In genomic region chr14:50773632-50774541, GRCh38 we compare ENCODE assay signal across 9 cellular contexts. TPM values are rescaled to one million over a fixed set of nuclear protein-coding genes. Genes with fewer than 3 reads are reported as not detected.
DNase-seq lines count a peak whose midpoint lies in the region; FAIRE-seq and TF ChIP-seq lines count a peak whose summit lies in the region.
"Had no signal": no experiment of that assay in that cellular context is flagged by ENCODE, and none has a peak within 500 bp of the region (broad histone marks: within the 10 kb centered on the region; RNA-seq: fewer than 3 reads in every experiment).

No MANE protein-coding gene starts in this region.

- no peak for FAIRE-seq in GM19239 (lab: Jason Lieb, UNC)
- FAIRE-seq: colon had no signal

- no peaks in the 10 kb centered on the region for H3K27me3 Mint-ChIP-seq in osteocyte (ENCODE audit: unreplicated experiment)

- H3K4me3 Mint-ChIP-seq in osteocyte (ENCODE audit: unreplicated experiment), result no peak overlapping the region

- peaks cover 48% of the 10 kb centered on the region for H3K4me1 Mint-ChIP-seq in osteocyte (ENCODE audit: unreplicated experiment)

- peak overlapping the region; percentile 96 for H3K27ac Mint-ChIP-seq in osteocyte (ENCODE audit: unreplicated experiment)

- DNase-seq in NOMO-1 treated with DMSO at 0.1 percent for 48 hours (lab: John Stamatoyannopoulos, UW; ENCODE audit: unreplicated experiment) (peak; percentile 10), NOMO-1 treated with dmso at 0.1 percent for 144 hours (lab: John Stamatoyannopoulos, UW; ENCODE audit: unreplicated experiment) (no peak), NCI-H1105 (lab: John Stamatoyannopoulos, UW) (peak; percentile 29), fibroblast of peridontal ligament (ENCODE audit: extremely low read depth) (peak; percentile 88), osteocyte (ENCODE audit: extremely low spot score, unreplicated experiment) (no peak), GM19239 (ENCODE audit: insufficient read length, low spot score) (no peak), posterior vena cava (ENCODE audit: low spot score) (no peak)
- DNase-seq in activated CD4-positive, alpha-beta T cell treated with anti-CD3 and anti-CD28 coated beads, Interleukin-2, amount 50 U/mL, for 48 hours, result peak; percentile 47 to 61

- intact Hi-C loops in posterior vena cava (cut with DNase I), result no loop called here

- TF ChIP-seq CTCF in osteocyte (IDR thresholded peaks at IDR 0.05), result peak; percentile 91

- H3K36me3 Mint-ChIP-seq in osteocyte (ENCODE audit: unreplicated experiment), result peaks cover 30% of the 10 kb centered on the region

- H3K9me3 Mint-ChIP-seq in osteocyte (ENCODE audit: unreplicated experiment), result no peaks in the 10 kb centered on the region

RNA-seq across cellular contexts. Expression of gene NIN, which starts 57.1 kb away (rescaled TPM):
- total RNA-seq in osteocyte (46.3 and 50.2 TPM in 2 replicates), posterior vena cava (10 to 100 TPM; 34.9 to 45.9 TPM)

Comparison
In these comparisons a context has a peak if more than half of its experiments do, and no peak if none do; other contexts are left out.
1. DNase-seq: peak in NOMO-1 treated with DMSO at 0.1 percent for 48 hours (single experiment), NCI-H1105 (single experiment), activated CD4-positive, alpha-beta T cell treated with anti-CD3 and anti-CD28 coated beads, Interleukin-2, amount 50 U/mL, for 48 hours (2 of 2) and fibroblast of peridontal ligament (single experiment); none in NOMO-1 treated with dmso at 0.1 percent for 144 hours (single experiment), osteocyte (single experiment), GM19239 (single experiment) and posterior vena cava (single experiment).